Comparison of ENCODE assay signal across 9 cellular contexts in the genomic region with DNA sequence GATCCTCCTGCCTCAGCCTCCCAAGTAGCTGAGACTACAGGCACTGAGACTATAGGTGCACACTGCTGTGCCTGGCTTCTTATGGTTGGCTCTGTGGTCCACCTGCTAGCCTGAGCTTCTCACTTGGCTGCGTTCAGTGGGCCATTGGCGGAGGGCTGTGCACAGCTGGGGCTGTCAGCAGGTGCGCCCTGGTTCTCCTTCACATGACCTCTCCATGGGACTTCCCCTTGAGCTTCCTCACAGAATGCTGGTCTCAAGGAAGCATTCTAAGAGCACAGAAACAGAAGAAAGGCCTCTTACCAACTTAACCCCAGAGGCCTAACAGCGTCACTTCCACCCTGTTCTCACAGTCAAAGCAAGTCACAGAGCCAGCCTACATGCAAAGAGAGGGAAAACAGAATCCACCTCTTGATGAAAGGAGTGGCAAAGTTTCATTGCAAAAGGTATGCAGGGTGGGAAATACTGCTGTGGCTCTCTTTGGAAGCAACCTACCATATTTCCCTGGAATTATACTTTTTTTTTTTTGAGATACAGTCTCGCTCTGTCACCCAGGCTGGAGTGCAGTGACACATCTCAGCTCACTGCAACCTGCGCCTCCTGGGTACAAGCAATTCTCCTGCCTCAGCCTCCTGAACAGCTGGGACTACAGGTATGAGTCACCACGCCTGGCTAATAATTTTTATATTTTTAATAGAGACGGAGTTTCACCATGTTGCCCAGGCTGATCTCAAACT. TPM values are rescaled to one million over a fixed set of nuclear protein-coding genes. Genes with fewer than 3 reads are reported as not detected.
A peak's percentile ranks its signal among the peaks of the same experiment; 100 is the strongest.
DNase-seq lines count a peak whose midpoint lies in the region; ATAC-seq and TF ChIP-seq lines count a peak whose summit lies in the region.
"Had no signal": no experiment of that assay in that cellular context is flagged by ENCODE, and none has a peak within 500 bp of the region (broad histone marks: within the 10 kb centered on the region; RNA-seq: fewer than 3 reads in every experiment).

No MANE protein-coding gene starts in this region.

- no peak for TF ChIP-seq CTCF in KMS-11 (conservative IDR thresholded peaks at IDR 0.05; ENCODE audit: low read depth, low read length)
- no peak for TF ChIP-seq CTCF in sigmoid colon (IDR thresholded peaks at IDR 0.05)
- TF ChIP-seq CTCF in body of pancreas (IDR thresholded peaks at IDR 0.05) = no peak

- TF ChIP-seq EP300 in sigmoid colon (IDR thresholded peaks at IDR 0.05) = no peak

- H3K4me3 ChIP-seq in KMS-11 (IDR thresholded peaks at IDR 0.05; ENCODE audit: insufficient read depth, low read depth, low read length) (no peak overlapping the region), neuronal stem cell (ENCODE audit: low read length in 2 of 2) (no peak overlapping the region), sigmoid colon (no peak overlapping the region), body of pancreas (no peak overlapping the region)

- H3K4me1 ChIP-seq in KMS-11 (ENCODE audit: low read depth, poor library complexity, severe bottlenecking) (peaks cover 24% of the 10 kb centered on the region), neuronal stem cell (ENCODE audit: control insufficient read depth in 2 of 2, insufficient read depth in 1 of 2, low read depth in 1 of 2, low read length in 2 of 2) (no peaks in the 10 kb centered on the region), sigmoid colon (peaks cover 0 to 2% (median 0%) of the 10 kb centered on the region in 4 donors), body of pancreas (no peaks in the 10 kb centered on the region)
- H3K4me1 ChIP-seq: parathyroid adenoma had no signal

- peak overlapping the region; percentile 98 for H3K14ac ChIP-seq in neuronal stem cell (ENCODE audit: low read length)

- H2AFZ ChIP-seq in KMS-11 (ENCODE audit: low read depth) = no peak overlapping the region
- no peak overlapping the region for H2AFZ ChIP-seq in neuronal stem cell (ENCODE audit: low read length)
- H2AFZ ChIP-seq: parathyroid adenoma had no signal

- peaks cover 0 to 3% of the 10 kb centered on the region in 2 donors for H3K9me3 ChIP-seq in neuronal stem cell (replicated peaks in 1 of 2; ENCODE audit: control insufficient read depth in 2 of 2, insufficient read depth in 1 of 2, low read depth in 1 of 2, low read length in 2 of 2)
- H3K9me3 ChIP-seq in sigmoid colon = no peaks in the 10 kb centered on the region
- no peaks in the 10 kb centered on the region for H3K9me3 ChIP-seq in body of pancreas

- no peaks in the 10 kb centered on the region for H3K27me3 ChIP-seq in KMS-11 (ENCODE audit: insufficient read depth, low read depth)
- H3K27me3 ChIP-seq in neuronal stem cell (ENCODE audit: control insufficient read depth in 3 of 3, insufficient read depth in 3 of 3, low read depth in 1 of 3, low read length in 3 of 3) = no peaks in the 10 kb centered on the region
- no peaks in the 10 kb centered on the region for H3K27me3 ChIP-seq in sigmoid colon
- no peaks in the 10 kb centered on the region for H3K27me3 ChIP-seq in body of pancreas

- peak overlapping the region; percentile 95 for H4K8ac ChIP-seq in neuronal stem cell (ENCODE audit: low read depth, low read length)

- TF ChIP-seq POLR2A in sigmoid colon (IDR thresholded peaks at IDR 0.05) (no peak), body of pancreas (IDR thresholded peaks at IDR 0.05) (no peak)

- no peak overlapping the region for H2BK15ac ChIP-seq in neuronal stem cell (ENCODE audit: low read length)

- H3K79me2 ChIP-seq in KMS-11 (ENCODE audit: insufficient read depth, low read depth) = no peaks in the 10 kb centered on the region
- H3K79me2 ChIP-seq: parathyroid adenoma had no signal

- H3K79me1 ChIP-seq in neuronal stem cell (ENCODE audit: low read depth, low read length) = peaks cover 1% of the 10 kb centered on the region

- H3K27ac ChIP-seq in KMS-11 (peak overlapping the region; percentile 45), neuronal stem cell (replicated peaks; ENCODE audit: low read length) (no peak overlapping the region), sigmoid colon (no peak overlapping the region), body of pancreas (no peak overlapping the region)
- H3K27ac ChIP-seq: parathyroid adenoma had no signal

- H3K9ac ChIP-seq in KMS-11 (no peak overlapping the region), neuronal stem cell (ENCODE audit: low read depth, low read length, poor library complexity) (peak overlapping the region; percentile 67)
- H3K9ac ChIP-seq: parathyroid adenoma had no signal

- no peak overlapping the region for H4K91ac ChIP-seq in neuronal stem cell (ENCODE audit: low read depth, low read length, poor library complexity)

- no CpG with 5 or more reads among the region's 8 CpGs for WGBS in neuronal stem cell (ENCODE audit: extremely low coverage in 2 of 2, insufficient read length in 2 of 2, insufficient replicate concordance in 1 of 2), 2 donors
- WGBS in sigmoid colon, 2 donors = 73 to 90% methylated on average over 8 of the region's 8 CpGs
- 88 to 100% methylated on average over 5 to 8 of the region's 8 CpGs for WGBS in body of pancreas, 2 donors

- H3K36me3 ChIP-seq in KMS-11 (ENCODE audit: insufficient read depth) = no peaks in the 10 kb centered on the region
- peaks cover 2 to 12% of the 10 kb centered on the region in 2 donors for H3K36me3 ChIP-seq in neuronal stem cell (replicated peaks in 1 of 2; ENCODE audit: control insufficient read depth in 2 of 2, insufficient read depth in 2 of 2, low read length in 2 of 2)
- peaks cover 0 to 36% (median 4%) of the 10 kb centered on the region in 4 donors for H3K36me3 ChIP-seq in sigmoid colon
- H3K36me3 ChIP-seq in body of pancreas (replicated peaks in 1 of 2; ENCODE audit: insufficient read depth in 1 of 2, low read depth in 2 of 2) = peaks cover 0 to 2% of the 10 kb centered on the region in 2 donors

- H3K4me2 ChIP-seq in KMS-11 (peak overlapping the region; percentile 29; the same call in 1 of the 2 replicates), neuronal stem cell (ENCODE audit: insufficient read depth, low read length, poor library complexity, severe bottlenecking) (no peak overlapping the region)

- H3K4ac ChIP-seq in neuronal stem cell (ENCODE audit: low read length) = no peak overlapping the region

- H2BK120ac ChIP-seq in neuronal stem cell (ENCODE audit: low read depth, low read length) = no peak overlapping the region

- H2BK12ac ChIP-seq in neuronal stem cell (ENCODE audit: low read length) = no peak overlapping the region

- ATAC-seq in GM18870 (IDR thresholded peaks at IDR 0.05; ENCODE audit: unreplicated experiment) (peak; percentile 74), GM21825 (IDR thresholded peaks at IDR 0.05; ENCODE audit: unreplicated experiment) (peak; percentile 92), body of pancreas (no peak)

- no peak overlapping the region for H3K18ac ChIP-seq in neuronal stem cell (ENCODE audit: low read length)

- H2AK5ac ChIP-seq in neuronal stem cell (ENCODE audit: low read depth, low read length) = no peak overlapping the region

- peak overlapping the region; percentile 47 for H3K23ac ChIP-seq in neuronal stem cell (ENCODE audit: low read depth, low read length, poor library complexity)

- H4K20me1 ChIP-seq in KMS-11 (ENCODE audit: insufficient read depth) = no peaks in the 10 kb centered on the region

- DNase-seq in neuronal stem cell (ENCODE audit: low spot score) (no peak), sigmoid colon (no peak), mesenteric fat pad (ENCODE audit: low spot score) (no peak), body of pancreas (no peak), amygdala (lab: John Stamatoyannopoulos, UW) (no peak)

- H2BK5ac ChIP-seq in neuronal stem cell (ENCODE audit: low read length) = no peak overlapping the region

- intact Hi-C loops in sigmoid colon (cut with DNase I) (no loop called here), body of pancreas (cut with DNase I) (no loop called here)

RNA-seq across cellular contexts. Expression of a gene that starts 9.3 kb away (rescaled TPM):
- polyA plus RNA-seq in neuronal stem cell (2013, experiment 1 of 2) = 2.2 TPM
- polyA plus RNA-seq in neuronal stem cell (2013, experiment 2 of 2) = 2.1 TPM
- total RNA-seq in sigmoid colon (1 to 10 TPM; 4.3 to 6.4 (median 5.5) TPM), mesenteric fat pad (10.4 TPM), body of pancreas (1 to 10 TPM; 2.6 TPM)
- polyA plus RNA-seq in sigmoid colon = 1 to 10 TPM; 1.6 to 6.5 (median 6.0) TPM

RNA-seq across cellular contexts. Expression of a gene that starts 30.7 kb away (rescaled TPM):
- polyA plus RNA-seq in neuronal stem cell (2013, experiment 1 of 2) = 22.6 TPM
- polyA plus RNA-seq in neuronal stem cell (2013, experiment 2 of 2) = 24.4 TPM
- total RNA-seq in sigmoid colon (10 to 100 TPM; 11.0 to 21.6 (median 15.2) TPM), mesenteric fat pad (18.3 TPM), body of pancreas (10 to 100 TPM; 12.9 to 16.9 TPM)
- 10 to 100 TPM; 19.8 to 32.3 (median 26.4) TPM for polyA plus RNA-seq in sigmoid colon

RNA-seq across cellular contexts. Expression of a gene that starts 43.3 kb away (rescaled TPM):
- polyA plus RNA-seq in neuronal stem cell (2013, experiment 1 of 2) = 33.3 TPM
- polyA plus RNA-seq in neuronal stem cell (2013, experiment 2 of 2) = 31.2 TPM
- total RNA-seq in sigmoid colon (10 to 100 TPM; 20.3 to 46.0 (median 24.0) TPM), mesenteric fat pad (39.9 TPM), body of pancreas (10 to 100 TPM; 28.0 to 33.3 TPM)
- 10 to 100 TPM; 23.4 to 30.3 (median 30.0) TPM for polyA plus RNA-seq in sigmoid colon
